8 cellular contexts compared by ENCODE assay signal in the genomic region with DNA sequence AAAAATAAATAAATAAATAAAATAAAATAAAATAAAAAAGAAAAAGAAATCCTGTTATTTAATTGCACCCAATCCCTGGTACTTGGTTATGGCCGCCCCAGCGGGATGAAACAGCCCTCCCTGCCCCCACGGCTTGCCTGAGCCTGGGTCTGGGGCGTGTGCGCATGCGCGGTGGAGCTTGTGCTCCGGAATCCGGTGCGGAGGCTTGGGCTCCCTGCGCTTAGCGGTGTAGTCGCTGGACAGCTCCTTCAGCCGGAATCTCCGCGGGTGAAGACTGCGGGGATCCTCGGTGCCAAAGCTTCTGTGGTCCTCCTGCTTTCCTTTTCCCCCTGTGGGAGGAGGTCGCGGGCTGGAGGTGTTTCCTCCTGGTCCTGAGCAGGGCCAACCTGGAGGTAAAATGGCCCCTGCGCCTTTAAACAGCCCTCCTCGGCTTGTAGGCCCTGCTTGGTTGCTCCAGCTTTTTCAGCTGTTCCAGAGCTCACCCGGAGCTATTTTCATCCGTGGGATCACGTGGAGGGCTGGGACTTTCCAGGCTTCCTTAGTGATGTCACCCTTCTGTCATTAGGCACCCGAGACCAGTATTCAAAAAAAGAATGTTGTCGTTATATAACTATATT. TPM values are rescaled to one million over a fixed set of nuclear protein-coding genes. Genes with fewer than 3 reads are reported as not detected.
DNase-seq lines count a peak whose midpoint lies in the region; ATAC-seq and TF ChIP-seq lines count a peak whose summit lies in the region.

A gene with protein sequence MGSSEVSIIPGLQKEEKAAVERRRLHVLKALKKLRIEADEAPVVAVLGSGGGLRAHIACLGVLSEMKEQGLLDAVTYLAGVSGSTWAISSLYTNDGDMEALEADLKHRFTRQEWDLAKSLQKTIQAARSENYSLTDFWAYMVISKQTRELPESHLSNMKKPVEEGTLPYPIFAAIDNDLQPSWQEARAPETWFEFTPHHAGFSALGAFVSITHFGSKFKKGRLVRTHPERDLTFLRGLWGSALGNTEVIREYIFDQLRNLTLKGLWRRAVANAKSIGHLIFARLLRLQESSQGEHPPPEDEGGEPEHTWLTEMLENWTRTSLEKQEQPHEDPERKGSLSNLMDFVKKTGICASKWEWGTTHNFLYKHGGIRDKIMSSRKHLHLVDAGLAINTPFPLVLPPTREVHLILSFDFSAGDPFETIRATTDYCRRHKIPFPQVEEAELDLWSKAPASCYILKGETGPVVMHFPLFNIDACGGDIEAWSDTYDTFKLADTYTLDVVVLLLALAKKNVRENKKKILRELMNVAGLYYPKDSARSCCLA (minus strand): TSS at position 468 of the 617 bp plus-strand sequence. CDS start 4,288 bp downstream, outside the sequence.

- peak within 1 kb of the TSS; percentile 92 to 93 for H3K27ac ChIP-seq in left lung

- peaks cover 11 to 27% of the 10 kb centered on the region in 2 donors for H3K4me1 ChIP-seq in left lung

- peaks cover 0 to 7% of the 10 kb centered on the region in 2 donors for H3K36me3 ChIP-seq in left lung

- intact Hi-C loops in left lung (cut with DNase I), result no loop called here

- no peak for TF ChIP-seq CTCF in left lung (IDR thresholded peaks at IDR 0.05)

- H3K4me3 ChIP-seq in left lung, result peak within 1 kb of the TSS; percentile 23 to 50

- H3K27me3 ChIP-seq in left lung, result no peaks in the 10 kb centered on the region

- ATAC-seq in HG03432 (IDR thresholded peaks at IDR 0.05; ENCODE audit: unreplicated experiment), result peak; percentile 53
- peak; percentile 90 for ATAC-seq in left lung
- ATAC-seq in GM18861 (IDR thresholded peaks at IDR 0.05; ENCODE audit: unreplicated experiment), result no peak

- DNase-seq in NCI-H526 treated with DMSO at 0.1 percent for 48 hours (lab: John Stamatoyannopoulos, UW), result peak; percentile 66
- peak; percentile 71 to 75 for DNase-seq in activated CD4-positive, alpha-beta T cell treated with anti-CD3 and anti-CD28 coated beads, Interleukin-2, amount 50 U/mL, for 4 hours
- peak; percentile 96 to 97 for DNase-seq in dermis microvascular lymphatic vessel endothelial cell (ENCODE audit: low read depth in 2 of 2)
- peak; percentile 91 to 98 for DNase-seq in left lung
- peak; percentile 87 to 89 for DNase-seq in stimulated activated CD4-positive, alpha-beta T cell treated with anti-CD3 and anti-CD28 coated beads, Interleukin-2, amount 100 ng/mL, for 24 hours

- peak; percentile 45 for TF ChIP-seq POLR2A in GM10847 (IDR thresholded peaks at IDR 0.05; ENCODE audit: extremely low read depth, insufficient read length)

- no peaks in the 10 kb centered on the region for H3K9me3 ChIP-seq in left lung

RNA-seq across cellular contexts. Expression of the gene that starts here (rescaled TPM):
- 67.7 and 108 TPM in 2 replicates for total RNA-seq in dermis microvascular lymphatic vessel endothelial cell
- 10 to 100 TPM; 11.5 to 17.3 TPM for total RNA-seq in left lung
